ENCODE assay signal across 1 cellular context in genomic region chr6:113645986-113646385, GRCh38.
TF ChIP-seq lines count a peak whose summit lies in the region.

No MANE protein-coding gene starts in this region.

TF ChIP-seq in A549, 52 proteins besides CTCF, POLR2A, EP300 and RAD21 (continued from another document):
- TF ChIP-seq PBX3 (IDR thresholded peaks at IDR 0.05) = no peak
- no peak for TF ChIP-seq HES2 (IDR thresholded peaks at IDR 0.05)
- no peak for TF ChIP-seq FOSL2 (IDR thresholded peaks at IDR 0.05)
- TF ChIP-seq FOSL2 (CRISPR knock-in tag; IDR thresholded peaks at IDR 0.05) = no peak
- no peak for TF ChIP-seq GATA3 (IDR thresholded peaks at IDR 0.05; ENCODE audit: borderline replicate concordance)
